ENCODE assay signal across 8 cellular contexts in genomic region chr3:40317061-40317676, GRCh38. TPM values are rescaled to one million over a fixed set of nuclear protein-coding genes. Genes with fewer than 3 reads are reported as not detected.
A peak's percentile ranks its signal among the peaks of the same experiment; 100 is the strongest.
DNase-seq lines count a peak whose midpoint lies in the region; ATAC-seq and TF ChIP-seq lines count a peak whose summit lies in the region.

No MANE protein-coding gene starts in this region.

- H3K36me3 Mint-ChIP-seq in mesothelial cell of epicardium, result peaks cover 7% of the 10 kb centered on the region

- H3K4me3 ChIP-seq in vagina, result no peak overlapping the region

- no peak for TF ChIP-seq POLR2A in vagina (IDR thresholded peaks at IDR 0.05)

- no peak overlapping the region for H3K27ac Mint-ChIP-seq in mesothelial cell of epicardium

- peaks cover 2% of the 10 kb centered on the region for H3K4me1 Mint-ChIP-seq in mesothelial cell of epicardium

- H3K27me3 Mint-ChIP-seq in mesothelial cell of epicardium (ENCODE audit: low read depth), result no peaks in the 10 kb centered on the region

- H3K4me3 Mint-ChIP-seq in mesothelial cell of epicardium, result no peak overlapping the region

- H3K4me1 ChIP-seq in vagina, result peaks cover 10% of the 10 kb centered on the region

- TF ChIP-seq CTCF in mesothelial cell of epicardium (IDR thresholded peaks at IDR 0.05; ENCODE audit: unreplicated experiment) (peak; percentile 78), vagina (IDR thresholded peaks at IDR 0.05) (peak; percentile 58 to 69 (median 67))

- peaks cover 0 to 16% of the 10 kb centered on the region in 2 donors for H3K36me3 ChIP-seq in vagina

- no peaks in the 10 kb centered on the region for H3K9me3 ChIP-seq in vagina

- in situ Hi-C loops in ACHN (cut with HindIII; ENCODE audit: low pct_ligation_motif_present, low pct_unique_long_range_greater_than_20kb, low sequenced_read_pairs), result loop anchor here (25.0 kb wide), 1 partner anchor 130 kb away; no protein-coding TSS in a partner anchor

- peak; percentile 58 for DNase-seq in ACHN
- DNase-seq in GM03348 (ENCODE audit: low spot score), result peak; percentile 62
- DNase-seq in NCI-H187 treated with DMSO at 0.1 percent for 48 hours (lab: John Stamatoyannopoulos, UW), result peak; percentile 3
- DNase-seq in T-helper 1 cell, result peak in 4 of 5 donors; percentile 10 to 61 (median 30)
- peak; percentile 65 to 80 for DNase-seq in dermis microvascular lymphatic vessel endothelial cell (ENCODE audit: low read depth in 2 of 2)
- no peak for DNase-seq in mesothelial cell of epicardium (ENCODE audit: low spot score in 2 of 2, unreplicated experiment in 2 of 2)
- DNase-seq in vagina (ENCODE audit: extremely low spot score in 2 of 2), result no peak

- H3K27me3 ChIP-seq in vagina, result no peaks in the 10 kb centered on the region

- H3K9me3 Mint-ChIP-seq in mesothelial cell of epicardium, result no peaks in the 10 kb centered on the region

- intact Hi-C loops in vagina (cut with DNase I), result no loop called here

- peak; percentile 53 for ATAC-seq in HG02571 (IDR thresholded peaks at IDR 0.05; ENCODE audit: unreplicated experiment)

- H3K27ac ChIP-seq in vagina, result no peak overlapping the region

RNA-seq across cellular contexts. Expression of gene EIF1B, which starts 7.7 kb away (rescaled TPM):
- 11.9 and 13.4 TPM in 2 replicates for total RNA-seq in dermis microvascular lymphatic vessel endothelial cell
- total RNA-seq in mesothelial cell of epicardium, result 77.1 to 78.2 TPM (median 77.3 TPM) in 3 replicates
- total RNA-seq in vagina, result 18.9 TPM

Comparison
In these comparisons a context has a peak if more than half of its experiments do, and no peak if none do; other contexts are left out.
1. DNase-seq: peak in ACHN (single experiment), GM03348 (single experiment), NCI-H187 treated with DMSO at 0.1 percent for 48 hours (single experiment), T-helper 1 cell (4 of 5) and dermis microvascular lymphatic vessel endothelial cell (2 of 2); none in mesothelial cell of epicardium (0 of 2) and vagina (0 of 2).